ENCODE assay signal across 1 cellular context in the genomic region with DNA sequence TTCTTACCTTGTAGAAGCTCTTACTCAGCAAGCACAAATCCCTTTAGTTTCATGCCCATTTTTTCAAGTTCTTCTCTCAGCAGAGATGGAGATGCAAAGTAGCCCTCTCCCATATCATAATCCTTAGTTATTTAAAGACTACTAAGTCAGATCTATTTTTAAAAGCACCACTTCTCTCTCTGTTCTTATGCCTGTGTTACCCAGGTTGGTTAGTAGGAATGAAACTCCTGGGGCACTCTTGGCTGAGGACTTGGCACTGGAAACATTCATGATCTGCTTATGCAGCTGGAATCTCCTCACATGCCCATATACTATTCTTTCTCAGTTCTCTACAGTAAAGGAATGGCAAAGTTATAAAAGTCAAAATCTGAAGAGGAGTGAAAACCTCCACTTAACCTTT.
TF ChIP-seq lines count a peak whose summit lies in the region.

No MANE protein-coding gene starts in this region.

TF ChIP-seq in IMR-90, 13 proteins besides CTCF, POLR2A, EP300 and RAD21:
- no peak for TF ChIP-seq NFE2L2 (IDR thresholded peaks at IDR 0.05; ENCODE audit: low read depth, low read length)
- no peak for TF ChIP-seq CEBPB (IDR thresholded peaks at IDR 0.05; ENCODE audit: low read depth, low read length)
- no peak for TF ChIP-seq MAFK (IDR thresholded peaks at IDR 0.05; ENCODE audit: low read depth, low read length)
- no peak for TF ChIP-seq MAZ (IDR thresholded peaks at IDR 0.05; ENCODE audit: borderline replicate concordance, low read depth, low read length)
- no peak for TF ChIP-seq RFX5 (IDR thresholded peaks at IDR 0.05; ENCODE audit: low read depth, low read length)
- TF ChIP-seq CHD1 (IDR thresholded peaks at IDR 0.05; ENCODE audit: low read depth, low read length), result no peak
- TF ChIP-seq FOS (IDR thresholded peaks at IDR 0.05; ENCODE audit: low read depth, low read length), result no peak
- no peak for TF ChIP-seq MXI1 (IDR thresholded peaks at IDR 0.05; ENCODE audit: borderline replicate concordance, low read depth, low read length)
- TF ChIP-seq SMC3 (IDR thresholded peaks at IDR 0.05; ENCODE audit: low read depth, low read length), result no peak
- TF ChIP-seq BHLHE40 (IDR thresholded peaks at IDR 0.05; ENCODE audit: low read depth, low read length), result no peak
- TF ChIP-seq, protein P1, sequence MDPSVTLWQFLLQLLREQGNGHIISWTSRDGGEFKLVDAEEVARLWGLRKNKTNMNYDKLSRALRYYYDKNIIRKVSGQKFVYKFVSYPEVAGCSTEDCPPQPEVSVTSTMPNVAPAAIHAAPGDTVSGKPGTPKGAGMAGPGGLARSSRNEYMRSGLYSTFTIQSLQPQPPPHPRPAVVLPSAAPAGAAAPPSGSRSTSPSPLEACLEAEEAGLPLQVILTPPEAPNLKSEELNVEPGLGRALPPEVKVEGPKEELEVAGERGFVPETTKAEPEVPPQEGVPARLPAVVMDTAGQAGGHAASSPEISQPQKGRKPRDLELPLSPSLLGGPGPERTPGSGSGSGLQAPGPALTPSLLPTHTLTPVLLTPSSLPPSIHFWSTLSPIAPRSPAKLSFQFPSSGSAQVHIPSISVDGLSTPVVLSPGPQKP (IDR thresholded peaks at IDR 0.05; ENCODE audit: borderline replicate concordance, low read depth, low read length), result no peak
- TF ChIP-seq, protein P2, sequence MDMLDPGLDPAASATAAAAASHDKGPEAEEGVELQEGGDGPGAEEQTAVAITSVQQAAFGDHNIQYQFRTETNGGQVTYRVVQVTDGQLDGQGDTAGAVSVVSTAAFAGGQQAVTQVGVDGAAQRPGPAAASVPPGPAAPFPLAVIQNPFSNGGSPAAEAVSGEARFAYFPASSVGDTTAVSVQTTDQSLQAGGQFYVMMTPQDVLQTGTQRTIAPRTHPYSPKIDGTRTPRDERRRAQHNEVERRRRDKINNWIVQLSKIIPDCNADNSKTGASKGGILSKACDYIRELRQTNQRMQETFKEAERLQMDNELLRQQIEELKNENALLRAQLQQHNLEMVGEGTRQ (IDR thresholded peaks at IDR 0.05; ENCODE audit: low read depth, low read length), result no peak
- no peak for TF ChIP-seq RCOR1 (IDR thresholded peaks at IDR 0.05; ENCODE audit: insufficient replicate concordance, low read length)
